18 cellular contexts compared by ENCODE assay signal in the genomic region with DNA sequence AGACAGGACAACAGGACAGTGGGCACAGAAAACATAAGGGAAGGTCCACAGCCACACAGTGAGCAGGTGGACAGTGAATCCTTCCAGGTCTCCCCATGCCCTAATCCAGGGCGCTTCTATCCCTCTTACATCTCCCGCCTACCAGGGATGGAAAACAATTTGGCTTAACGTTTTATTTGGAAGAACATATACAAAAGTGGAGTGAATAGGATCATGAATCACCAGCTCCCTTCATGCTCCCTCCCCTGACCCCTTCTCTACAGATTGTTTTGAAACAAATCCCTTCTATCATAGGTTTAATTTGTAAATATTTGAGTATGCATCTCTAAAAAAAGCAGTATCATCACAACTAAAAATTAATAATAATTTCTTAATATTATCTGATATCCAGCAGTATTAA. TPM values are rescaled to one million over a fixed set of nuclear protein-coding genes. Genes with fewer than 3 reads are reported as not detected.
DNase-seq lines count a peak whose midpoint lies in the region; ATAC-seq and TF ChIP-seq lines count a peak whose summit lies in the region.
"Had no signal": no experiment of that assay in that cellular context is flagged by ENCODE, and none has a peak within 500 bp of the region (broad histone marks: within the 10 kb centered on the region; RNA-seq: fewer than 3 reads in every experiment).

No MANE protein-coding gene starts in this region.

- intact Hi-C loops in psoas muscle (cut with DNase I) = no loop called here

- H3K27ac ChIP-seq in 22Rv1 (peak overlapping the region; percentile 99), GM23338 (ENCODE audit: low read depth) (no peak overlapping the region), angular gyrus (ENCODE audit: low read depth, low read length) (peak overlapping the region; percentile 99), layer of hippocampus (ENCODE audit: low read depth, low read length) (peak overlapping the region; percentile 98), psoas muscle (no peak overlapping the region)
- H3K27ac ChIP-seq: gastrocnemius medialis, thoracic aorta had no signal

- no peak overlapping the region for H3K27ac Mint-ChIP-seq in GM23338

- no peaks in the 10 kb centered on the region for H4K20me1 ChIP-seq in GM23338 (replicated peaks; ENCODE audit: insufficient read depth)

- H3K79me2 ChIP-seq in GM23338 (replicated peaks; ENCODE audit: insufficient read depth) = no peaks in the 10 kb centered on the region

- 37 to 41% (median 38%) methylated on average over 3 of the region's 3 CpGs for WGBS in psoas muscle, 3 donors

- H3K4me3 Mint-ChIP-seq in GM23338 = no peak overlapping the region

- ATAC-seq in GM23338 (no peak), psoas muscle (no peak)
- ATAC-seq: GM12878, left lobe of liver had no signal

- no peaks in the 10 kb centered on the region for H3K36me3 Mint-ChIP-seq in GM23338 (ENCODE audit: low read depth)

- H3K27me3 ChIP-seq in GM23338 (ENCODE audit: insufficient read depth) = no peaks in the 10 kb centered on the region
- H3K27me3 ChIP-seq in layer of hippocampus (ENCODE audit: control insufficient read depth, insufficient read depth, low read length) = no peaks in the 10 kb centered on the region
- H3K27me3 ChIP-seq in psoas muscle (ENCODE audit: insufficient read depth in 3 of 3, low read length in 2 of 3) = peaks cover 0 to 5% (median 0%) of the 10 kb centered on the region in 3 donors
- H3K27me3 ChIP-seq: gastrocnemius medialis, MG63 had no signal

- H3K9me2 ChIP-seq in GM23338 (ENCODE audit: insufficient read depth) = no peaks in the 10 kb centered on the region

- H3K9me3 ChIP-seq in psoas muscle = no peaks in the 10 kb centered on the region
- H3K9me3 ChIP-seq: gastrocnemius medialis, MG63, thoracic aorta had no signal

- no peaks in the 10 kb centered on the region for H3K27me3 Mint-ChIP-seq in GM23338 (ENCODE audit: insufficient read depth, low read depth, poor library complexity)

- H3K36me3 ChIP-seq in GM23338 (ENCODE audit: insufficient read depth) (no peaks in the 10 kb centered on the region), psoas muscle (ENCODE audit: insufficient read depth in 1 of 2, low read depth in 1 of 2) (no peaks in the 10 kb centered on the region)
- H3K36me3 ChIP-seq: gastrocnemius medialis, MG63, thoracic aorta had no signal

- H3K9me3 Mint-ChIP-seq in GM23338 = no peaks in the 10 kb centered on the region

- TF ChIP-seq CTCF in 22Rv1 (IDR thresholded peaks at IDR 0.05) (no peak), GM23338 (conservative IDR thresholded peaks at IDR 0.05; ENCODE audit: low read depth in 2 of 2) (no peak), psoas muscle (IDR thresholded peaks at IDR 0.05) (no peak)

- H3K4me1 Mint-ChIP-seq in GM23338 = peaks cover 35% of the 10 kb centered on the region

- H3K4me3 ChIP-seq in GM23338 = no peak overlapping the region
- H3K4me3 ChIP-seq in psoas muscle = no peak overlapping the region
- H3K4me3 ChIP-seq: gastrocnemius medialis, GM12878, MG63, thoracic aorta had no signal

- DNase-seq in GM23338 (ENCODE audit: low spot score) (no peak), psoas muscle (no peak), GDM1 (lab: John Stamatoyannopoulos, UW) (no peak)
- DNase-seq in activated CD4-positive, alpha-beta T cell treated with anti-CD3 and anti-CD28 coated beads for 4 hours = no peak
- no peak for DNase-seq in stimulated activated naive CD4-positive, alpha-beta T cell treated with Interleukin-2 at 50 U/mL for 16 hours (lab: John Stamatoyannopoulos, UW)
- DNase-seq: activated CD4-positive, alpha-beta T cell treated with anti-CD3 and anti-CD28 coated beads for 48 hours; activated gamma-delta T cell; gastrocnemius medialis; NCI-H2029 treated with DMSO at 0.1 percent for 48 hours; stimulated activated CD4-positive, alpha-beta T cell treated with anti-CD3 and anti-CD28 coated beads, Interleukin-4, amount 100 ng/mL, for 1 hour; T1000 had no signal

- H3K4me2 ChIP-seq in GM23338 = no peak overlapping the region

- no peaks in the 10 kb centered on the region for H3F3A ChIP-seq in GM23338 (replicated peaks; ENCODE audit: low read depth)

- peak overlapping the region; percentile 87; the same call in 1 of the 2 replicates for H2AFZ ChIP-seq in GM23338

- H3K4me1 ChIP-seq in GM23338 (ENCODE audit: insufficient read depth) = peaks cover 21% of the 10 kb centered on the region
- H3K4me1 ChIP-seq in psoas muscle = no peaks in the 10 kb centered on the region
- H3K4me1 ChIP-seq: gastrocnemius medialis had no signal

TF ChIP-seq in GM23338, 12 proteins besides CTCF, POLR2A, EP300 and RAD21 (continues in another document):
- TF ChIP-seq NANOG (IDR thresholded peaks at IDR 0.05; ENCODE audit: borderline replicate concordance) (no peak), JUNB (IDR thresholded peaks at IDR 0.05; ENCODE audit: unreplicated experiment) (no peak), ZNF331 (CRISPR knock-in tag; IDR thresholded peaks at IDR 0.05; ENCODE audit: low read depth) (no peak), CREB1 (CRISPR knock-in tag; IDR thresholded peaks at IDR 0.05; ENCODE audit: low read depth) (no peak), POLR2AphosphoS5 (IDR thresholded peaks at IDR 0.05; ENCODE audit: low read depth) (no peak), EZH2 (IDR thresholded peaks at IDR 0.05; ENCODE audit: low read depth, unreplicated experiment) (no peak), EZH2phosphoT487 (IDR thresholded peaks at IDR 0.05; ENCODE audit: unreplicated experiment) (no peak)
- TF ChIP-seq, protein P1, sequence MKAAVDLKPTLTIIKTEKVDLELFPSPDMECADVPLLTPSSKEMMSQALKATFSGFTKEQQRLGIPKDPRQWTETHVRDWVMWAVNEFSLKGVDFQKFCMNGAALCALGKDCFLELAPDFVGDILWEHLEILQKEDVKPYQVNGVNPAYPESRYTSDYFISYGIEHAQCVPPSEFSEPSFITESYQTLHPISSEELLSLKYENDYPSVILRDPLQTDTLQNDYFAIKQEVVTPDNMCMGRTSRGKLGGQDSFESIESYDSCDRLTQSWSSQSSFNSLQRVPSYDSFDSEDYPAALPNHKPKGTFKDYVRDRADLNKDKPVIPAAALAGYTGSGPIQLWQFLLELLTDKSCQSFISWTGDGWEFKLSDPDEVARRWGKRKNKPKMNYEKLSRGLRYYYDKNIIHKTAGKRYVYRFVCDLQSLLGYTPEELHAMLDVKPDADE (IDR thresholded peaks at IDR 0.05) = no peak
- TF ChIP-seq, protein P2, sequence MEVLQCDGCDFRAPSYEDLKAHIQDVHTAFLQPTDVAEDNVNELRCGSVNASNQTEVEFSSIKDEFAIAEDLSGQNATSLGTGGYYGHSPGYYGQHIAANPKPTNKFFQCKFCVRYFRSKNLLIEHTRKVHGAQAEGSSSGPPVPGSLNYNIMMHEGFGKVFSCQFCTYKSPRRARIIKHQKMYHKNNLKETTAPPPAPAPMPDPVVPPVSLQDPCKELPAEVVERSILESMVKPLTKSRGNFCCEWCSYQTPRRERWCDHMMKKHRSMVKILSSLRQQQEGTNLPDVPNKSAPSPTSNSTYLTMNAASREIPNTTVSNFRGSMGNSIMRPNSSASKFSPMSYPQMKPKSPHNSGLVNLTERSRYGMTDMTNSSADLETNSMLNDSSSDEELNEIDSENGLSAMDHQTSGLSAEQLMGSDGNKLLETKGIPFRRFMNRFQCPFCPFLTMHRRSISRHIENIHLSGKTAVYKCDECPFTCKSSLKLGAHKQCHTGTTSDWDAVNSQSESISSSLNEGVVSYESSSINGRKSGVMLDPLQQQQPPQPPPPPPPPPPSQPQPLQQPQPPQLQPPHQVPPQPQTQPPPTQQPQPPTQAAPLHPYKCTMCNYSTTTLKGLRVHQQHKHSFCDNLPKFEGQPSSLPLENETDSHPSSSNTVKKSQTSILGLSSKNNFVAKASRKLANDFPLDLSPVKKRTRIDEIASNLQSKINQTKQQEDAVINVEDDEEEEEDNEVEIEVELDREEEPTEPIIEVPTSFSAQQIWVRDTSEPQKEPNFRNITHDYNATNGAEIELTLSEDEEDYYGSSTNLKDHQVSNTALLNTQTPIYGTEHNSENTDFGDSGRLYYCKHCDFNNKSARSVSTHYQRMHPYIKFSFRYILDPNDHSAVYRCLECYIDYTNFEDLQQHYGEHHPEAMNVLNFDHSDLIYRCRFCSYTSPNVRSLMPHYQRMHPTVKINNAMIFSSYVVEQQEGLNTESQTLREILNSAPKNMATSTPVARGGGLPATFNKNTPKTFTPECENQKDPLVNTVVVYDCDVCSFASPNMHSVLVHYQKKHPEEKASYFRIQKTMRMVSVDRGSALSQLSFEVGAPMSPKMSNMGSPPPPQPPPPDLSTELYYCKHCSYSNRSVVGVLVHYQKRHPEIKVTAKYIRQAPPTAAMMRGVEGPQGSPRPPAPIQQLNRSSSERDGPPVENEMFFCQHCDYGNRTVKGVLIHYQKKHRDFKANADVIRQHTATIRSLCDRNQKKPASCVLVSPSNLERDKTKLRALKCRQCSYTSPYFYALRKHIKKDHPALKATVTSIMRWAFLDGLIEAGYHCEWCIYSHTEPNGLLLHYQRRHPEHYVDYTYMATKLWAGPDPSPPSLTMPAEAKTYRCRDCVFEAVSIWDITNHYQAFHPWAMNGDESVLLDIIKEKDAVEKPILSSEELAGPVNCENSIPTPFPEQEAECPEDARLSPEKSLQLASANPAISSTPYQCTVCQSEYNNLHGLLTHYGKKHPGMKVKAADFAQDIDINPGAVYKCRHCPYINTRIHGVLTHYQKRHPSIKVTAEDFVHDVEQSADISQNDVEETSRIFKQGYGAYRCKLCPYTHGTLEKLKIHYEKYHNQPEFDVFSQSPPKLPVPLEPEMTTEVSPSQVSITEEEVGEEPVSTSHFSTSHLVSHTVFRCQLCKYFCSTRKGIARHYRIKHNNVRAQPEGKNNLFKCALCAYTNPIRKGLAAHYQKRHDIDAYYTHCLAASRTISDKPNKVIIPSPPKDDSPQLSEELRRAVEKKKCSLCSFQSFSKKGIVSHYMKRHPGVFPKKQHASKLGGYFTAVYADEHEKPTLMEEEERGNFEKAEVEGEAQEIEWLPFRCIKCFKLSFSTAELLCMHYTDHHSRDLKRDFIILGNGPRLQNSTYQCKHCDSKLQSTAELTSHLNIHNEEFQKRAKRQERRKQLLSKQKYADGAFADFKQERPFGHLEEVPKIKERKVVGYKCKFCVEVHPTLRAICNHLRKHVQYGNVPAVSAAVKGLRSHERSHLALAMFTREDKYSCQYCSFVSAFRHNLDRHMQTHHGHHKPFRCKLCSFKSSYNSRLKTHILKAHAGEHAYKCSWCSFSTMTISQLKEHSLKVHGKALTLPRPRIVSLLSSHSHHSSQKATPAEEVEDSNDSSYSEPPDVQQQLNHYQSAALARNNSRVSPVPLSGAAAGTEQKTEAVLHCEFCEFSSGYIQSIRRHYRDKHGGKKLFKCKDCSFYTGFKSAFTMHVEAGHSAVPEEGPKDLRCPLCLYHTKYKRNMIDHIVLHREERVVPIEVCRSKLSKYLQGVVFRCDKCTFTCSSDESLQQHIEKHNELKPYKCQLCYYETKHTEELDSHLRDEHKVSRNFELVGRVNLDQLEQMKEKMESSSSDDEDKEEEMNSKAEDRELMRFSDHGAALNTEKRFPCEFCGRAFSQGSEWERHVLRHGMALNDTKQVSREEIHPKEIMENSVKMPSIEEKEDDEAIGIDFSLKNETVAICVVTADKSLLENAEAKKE (CRISPR knock-in tag; IDR thresholded peaks at IDR 0.05) = no peak

RNA-seq across cellular contexts. Expression of a gene that starts 52.5 kb away (rescaled TPM):
- 8.1 and 8.3 TPM in 2 replicates for total RNA-seq in GM23338 (2014; rRNA removed; shearing (Covaris generic))
- polyA plus RNA-seq in GM23338 (2016; fragmentation: Nextera tagmentation; extraction: Ambion mirVana) = 5.2 and 6.8 TPM in 2 replicates
- 1 to 10 TPM; 1.5 to 3.0 (median 2.1) TPM for total RNA-seq in psoas muscle
- polyA plus RNA-seq in psoas muscle = 1 to 10 TPM; 1.3 to 2.8 (median 1.7) TPM
- polyA plus RNA-seq: GM12878 had no signal

Comparison
In these comparisons a context has a peak if more than half of its experiments do, and no peak if none do; other contexts are left out.
1. H3K27ac ChIP-seq: peak in 22Rv1 (single experiment), angular gyrus (single experiment) and layer of hippocampus (single experiment); none in GM23338 (single experiment) and psoas muscle (single experiment).